Comparison of ENCODE assay signal across 8 cellular contexts in the genomic region with DNA sequence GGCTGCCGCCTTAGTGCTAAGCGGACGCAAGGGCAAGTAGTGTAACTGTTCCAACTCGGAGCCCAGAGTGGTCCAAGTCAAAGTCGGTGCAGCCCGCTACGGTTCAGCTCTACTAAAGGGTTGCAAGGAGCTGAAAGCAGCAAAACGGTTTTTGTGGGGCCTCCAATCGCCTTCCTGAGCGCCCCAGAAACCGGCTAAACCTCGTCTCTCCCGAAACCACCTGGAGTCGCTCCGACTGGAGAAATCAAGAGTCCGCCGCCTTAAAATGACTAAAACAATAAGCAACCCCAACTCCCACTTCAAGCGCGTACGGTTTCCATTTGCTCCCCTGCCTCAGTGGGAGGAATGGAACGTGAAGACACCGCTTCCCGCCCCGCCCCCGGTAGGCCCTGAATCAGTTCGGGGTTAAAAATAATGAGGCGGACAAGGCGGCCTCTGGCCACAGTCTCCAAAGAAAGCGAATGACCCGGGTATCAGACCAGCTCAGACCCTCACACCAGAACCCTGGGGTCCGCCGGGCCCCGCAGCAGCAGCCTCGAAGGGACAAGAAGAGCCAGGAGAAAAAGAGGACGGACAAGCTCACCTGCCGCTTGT. TPM values are rescaled to one million over a fixed set of nuclear protein-coding genes. Genes with fewer than 3 reads are reported as not detected.
A peak's percentile ranks its signal among the peaks of the same experiment; 100 is the strongest.
DNase-seq lines count a peak whose midpoint lies in the region; ATAC-seq and TF ChIP-seq lines count a peak whose summit lies in the region.

No MANE protein-coding gene starts in this region.

- CTCF ChIA-PET in SK-N-SH (lab: Yijun Ruan, JAX) = interaction anchor here (1.0 to 3.0 kb wide), 4 partner anchors 34 to 213 kb away, joined by 3 to 13 read pairs (median 6); no protein-coding TSS in a partner anchor

- H3K36me3 ChIP-seq in SK-N-SH (replicated peaks in 1 of 2; ENCODE audit: control insufficient read depth in 1 of 2, insufficient read depth in 2 of 2, low read length in 1 of 2) (peaks cover 0 to 17% of the 10 kb centered on the region in 2 experiments), right lobe of liver (peaks cover 0 to 8% (median 0%) of the 10 kb centered on the region in 4 donors)

- TF ChIP-seq CTCF in SK-N-SH (IDR thresholded peaks at IDR 0.05) (no peak), right lobe of liver (IDR thresholded peaks at IDR 0.05) (no peak)

- POLR2A ChIA-PET in SK-N-SH (lab: Yijun Ruan, JAX) = interaction anchor here (0.5 to 3.0 kb wide), 15 partner anchors 9 to 213 kb away, joined by 3 to 14 read pairs (median 5); a partner anchor contains a TSS

- peaks cover 65% of the 10 kb centered on the region for H3K79me2 ChIP-seq in SK-N-SH (ENCODE audit: insufficient read depth)

- H3F3A ChIP-seq in SK-N-SH (replicated peaks; ENCODE audit: insufficient read depth) = peaks cover 12% of the 10 kb centered on the region

- ATAC-seq in HG02759 (IDR thresholded peaks at IDR 0.05; ENCODE audit: unreplicated experiment) = peak; percentile 2
- ATAC-seq in right lobe of liver = peak; percentile 5 to 17 (median 12)

- no peak for TF ChIP-seq RAD21 in SK-N-SH (IDR thresholded peaks at IDR 0.05; ENCODE audit: low read length)

- H4K20me1 ChIP-seq in SK-N-SH (ENCODE audit: insufficient read depth) = peaks cover 38% of the 10 kb centered on the region

- under 1% methylated on average over 27 of the region's 36 CpGs for WGBS in SK-N-SH (ENCODE audit: low lambda C conversion rate)
- 0% methylated on average over 29 of the region's 36 CpGs for WGBS in right lobe of liver (ENCODE audit: insufficient coverage, low coverage, low lambda C conversion rate, missing lambda C conversion rate)

- peak overlapping the region; percentile 92 for H3K9ac ChIP-seq in SK-N-SH

- peak overlapping the region; percentile 89 for H2AFZ ChIP-seq in SK-N-SH (ENCODE audit: low read depth)

- intact Hi-C loops in right lobe of liver (cut with DNase I) = loop anchor here in 1 of 2 donors (10.0 kb wide), 1 partner anchor 61 kb away; a partner anchor contains a TSS

- H3K4me3 ChIP-seq in SK-N-SH (ENCODE audit: low read depth in 2 of 2, low read length in 1 of 2) (peak overlapping the region; percentile 68 to 90), right lobe of liver (peak overlapping the region; percentile 77 to 88 (median 86))

- peak; percentile 27 for DNase-seq in EL
- peak; percentile 27 for DNase-seq in SK-N-SH
- DNase-seq in cerebellum (ENCODE audit: low spot score) = peak; percentile 12
- peak in 2 of 3 donors; percentile 34 to 50 for DNase-seq in right lobe of liver
- DNase-seq in stimulated activated CD4-positive, alpha-beta T cell treated with anti-CD3 and anti-CD28 coated beads, TNF-alpha, amount 100 ng/mL, for 24 hours (ENCODE audit: low read depth in 3 of 3) = peak in 2 of 3 experiments; percentile 32 to 65
- DNase-seq in DMS114 treated with DMSO at 0.1 percent for 48 hours (lab: John Stamatoyannopoulos, UW; ENCODE audit: unreplicated experiment) = no peak
- no peak for DNase-seq in effector CD8-positive, alpha-beta T cell (lab: John Stamatoyannopoulos, UW)

- TF ChIP-seq EP300 in SK-N-SH (IDR thresholded peaks at IDR 0.05; ENCODE audit: borderline replicate concordance in 1 of 2, low read depth in 1 of 2, low read length in 1 of 2) = no peak

- H3K4me1 ChIP-seq in SK-N-SH (ENCODE audit: control insufficient read depth in 1 of 2, insufficient read depth in 2 of 2, low read depth in 1 of 2, low read length in 1 of 2) (peaks cover 5 to 7% of the 10 kb centered on the region in 2 experiments; a peak in 3 of 4 replicates), right lobe of liver (peaks cover 0 to 15% (median 5%) of the 10 kb centered on the region in 4 donors)

- H3K4me2 ChIP-seq in SK-N-SH = peak overlapping the region; percentile 83

- no peak for TF ChIP-seq POLR2A in right lobe of liver (IDR thresholded peaks at IDR 0.05)

- no peaks in the 10 kb centered on the region for H3K27me3 ChIP-seq in SK-N-SH (ENCODE audit: insufficient read depth)
- no peaks in the 10 kb centered on the region for H3K27me3 ChIP-seq in right lobe of liver

- peak overlapping the region; percentile 92 to 93 for H3K27ac ChIP-seq in SK-N-SH (ENCODE audit: low read depth in 2 of 2, low read length in 1 of 2)
- peak overlapping the region; percentile 60 to 89 (median 80) for H3K27ac ChIP-seq in right lobe of liver

- H3K9me2 ChIP-seq in SK-N-SH = no peaks in the 10 kb centered on the region

- H3K9me3 ChIP-seq in SK-N-SH = no peaks in the 10 kb centered on the region
- H3K9me3 ChIP-seq in right lobe of liver = no peaks in the 10 kb centered on the region

TF ChIP-seq in SK-N-SH, 30 proteins besides CTCF, POLR2A, EP300 and RAD21:
- 0 out of 2 replicates have a peak, but pooled peaks have one; percentile 11 for TF ChIP-seq SIN3A (IDR thresholded peaks at IDR 0.05; ENCODE audit: borderline replicate concordance, low read depth, low read length)
- TF ChIP-seq GATA2 (CRISPR knock-in tag; IDR thresholded peaks at IDR 0.05) = no peak
TF ChIP-seq in SK-N-SH: peak in this region for 1.

RNA-seq across cellular contexts. Expression of a gene that starts 0.4 kb away (rescaled TPM):
- polyA plus RNA-seq in SK-N-SH (2012; rRNA removed) = 107 and 134 TPM in 2 replicates
- polyA plus RNA-seq in SK-N-SH (2012; cell fraction: cytosol; rRNA removed) = 179 and 266 TPM in 2 replicates
- polyA plus RNA-seq in SK-N-SH (2012; cell fraction: nucleus; rRNA removed) = 16.4 and 38.3 TPM in 2 replicates
- total RNA-seq in cerebellum = 66.4 TPM
- 10 to 100 TPM; 58.7 to 71.5 (median 65.3) TPM for total RNA-seq in right lobe of liver

RNA-seq across cellular contexts. Expression of a gene that starts 32.9 kb away (rescaled TPM):
- 8.0 and 8.7 TPM in 2 replicates for polyA plus RNA-seq in SK-N-SH (2012; rRNA removed)
- 4.2 and 5.8 TPM in 2 replicates for polyA plus RNA-seq in SK-N-SH (2012; cell fraction: cytosol; rRNA removed)
- polyA plus RNA-seq in SK-N-SH (2012; cell fraction: nucleus; rRNA removed) = 18.7 and 18.8 TPM in 2 replicates
- total RNA-seq in cerebellum = 9.3 TPM
- total RNA-seq in right lobe of liver = 10 to 100 TPM; 10.8 to 13.2 (median 12.1) TPM

RNA-seq across cellular contexts. Expression of a gene that starts 57.5 kb away (rescaled TPM):
- polyA plus RNA-seq in SK-N-SH (2012; rRNA removed) = 5.3 and 6.5 TPM in 2 replicates
- polyA plus RNA-seq in SK-N-SH (2012; cell fraction: cytosol; rRNA removed) = 4.3 and 5.8 TPM in 2 replicates
- 4.1 and 4.6 TPM in 2 replicates for polyA plus RNA-seq in SK-N-SH (2012; cell fraction: nucleus; rRNA removed)
- 2.3 TPM for total RNA-seq in cerebellum
- 1 to 10 TPM in 4 of 6 experiments, under 1 TPM in 2; 0.76 to 3.8 (median 1.7) TPM for total RNA-seq in right lobe of liver

Comparison
In these comparisons a context has a peak if more than half of its experiments do, and no peak if none do; other contexts are left out.
1. DNase-seq: peak in EL (single experiment), SK-N-SH (single experiment), cerebellum (single experiment), right lobe of liver (2 of 3) and stimulated activated CD4-positive, alpha-beta T cell treated with anti-CD3 and anti-CD28 coated beads, TNF-alpha, amount 100 ng/mL, for 24 hours (2 of 3); none in DMS114 treated with DMSO at 0.1 percent for 48 hours (single experiment) and effector CD8-positive, alpha-beta T cell (single experiment).